ENCODE assay signal across 1 cellular context in the genomic region with DNA sequence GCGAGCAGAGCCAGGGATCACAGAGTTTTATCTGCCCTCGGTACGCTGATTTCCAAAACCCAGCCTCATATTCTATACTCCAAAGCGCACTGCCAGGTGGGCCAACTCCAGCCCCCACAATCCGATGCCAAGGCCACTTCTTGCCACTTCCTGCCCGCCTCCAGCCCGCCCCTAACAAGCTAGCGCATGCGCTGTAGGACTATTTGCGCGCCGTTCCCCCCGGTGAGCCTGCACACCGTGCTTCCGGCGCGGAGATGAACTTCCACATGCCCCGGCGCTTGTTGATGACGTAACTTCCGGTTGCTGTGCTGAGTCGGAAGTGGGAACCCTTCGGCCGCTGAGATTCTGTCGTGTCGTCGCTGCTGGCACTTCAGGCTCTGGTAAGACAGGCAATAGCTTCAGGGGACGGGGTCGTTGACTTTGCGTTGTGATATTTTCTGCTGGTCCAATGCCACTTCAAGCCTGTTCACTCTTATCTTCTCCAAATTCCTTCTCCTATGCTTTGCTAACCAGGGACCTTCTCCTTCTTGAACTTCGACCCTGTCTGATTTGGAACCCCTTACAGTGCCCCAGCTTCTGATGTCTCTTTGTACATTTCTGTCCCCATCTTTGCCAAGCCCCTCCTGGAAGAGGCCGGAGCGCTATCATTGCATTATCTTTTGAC.
A peak's percentile ranks its signal among the peaks of the same experiment; 100 is the strongest.
TF ChIP-seq lines count a peak whose summit lies in the region.

A gene with protein sequence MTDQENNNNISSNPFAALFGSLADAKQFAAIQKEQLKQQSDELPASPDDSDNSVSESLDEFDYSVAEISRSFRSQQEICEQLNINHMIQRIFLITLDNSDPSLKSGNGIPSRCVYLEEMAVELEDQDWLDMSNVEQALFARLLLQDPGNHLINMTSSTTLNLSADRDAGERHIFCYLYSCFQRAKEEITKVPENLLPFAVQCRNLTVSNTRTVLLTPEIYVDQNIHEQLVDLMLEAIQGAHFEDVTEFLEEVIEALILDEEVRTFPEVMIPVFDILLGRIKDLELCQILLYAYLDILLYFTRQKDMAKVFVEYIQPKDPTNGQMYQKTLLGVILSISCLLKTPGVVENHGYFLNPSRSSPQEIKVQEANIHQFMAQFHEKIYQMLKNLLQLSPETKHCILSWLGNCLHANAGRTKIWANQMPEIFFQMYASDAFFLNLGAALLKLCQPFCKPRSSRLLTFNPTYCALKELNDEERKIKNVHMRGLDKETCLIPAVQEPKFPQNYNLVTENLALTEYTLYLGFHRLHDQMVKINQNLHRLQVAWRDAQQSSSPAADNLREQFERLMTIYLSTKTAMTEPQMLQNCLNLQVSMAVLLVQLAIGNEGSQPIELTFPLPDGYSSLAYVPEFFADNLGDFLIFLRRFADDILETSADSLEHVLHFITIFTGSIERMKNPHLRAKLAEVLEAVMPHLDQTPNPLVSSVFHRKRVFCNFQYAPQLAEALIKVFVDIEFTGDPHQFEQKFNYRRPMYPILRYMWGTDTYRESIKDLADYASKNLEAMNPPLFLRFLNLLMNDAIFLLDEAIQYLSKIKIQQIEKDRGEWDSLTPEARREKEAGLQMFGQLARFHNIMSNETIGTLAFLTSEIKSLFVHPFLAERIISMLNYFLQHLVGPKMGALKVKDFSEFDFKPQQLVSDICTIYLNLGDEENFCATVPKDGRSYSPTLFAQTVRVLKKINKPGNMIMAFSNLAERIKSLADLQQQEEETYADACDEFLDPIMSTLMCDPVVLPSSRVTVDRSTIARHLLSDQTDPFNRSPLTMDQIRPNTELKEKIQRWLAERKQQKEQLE (plus strand): TSS at position 306 of the 664 bp plus-strand sequence. CDS start 5,481 bp downstream, outside the sequence.

TF ChIP-seq in K562, 482 proteins besides CTCF, POLR2A, EP300 and RAD21 (continued from another document and continues in another):
- TF ChIP-seq, protein P1, sequence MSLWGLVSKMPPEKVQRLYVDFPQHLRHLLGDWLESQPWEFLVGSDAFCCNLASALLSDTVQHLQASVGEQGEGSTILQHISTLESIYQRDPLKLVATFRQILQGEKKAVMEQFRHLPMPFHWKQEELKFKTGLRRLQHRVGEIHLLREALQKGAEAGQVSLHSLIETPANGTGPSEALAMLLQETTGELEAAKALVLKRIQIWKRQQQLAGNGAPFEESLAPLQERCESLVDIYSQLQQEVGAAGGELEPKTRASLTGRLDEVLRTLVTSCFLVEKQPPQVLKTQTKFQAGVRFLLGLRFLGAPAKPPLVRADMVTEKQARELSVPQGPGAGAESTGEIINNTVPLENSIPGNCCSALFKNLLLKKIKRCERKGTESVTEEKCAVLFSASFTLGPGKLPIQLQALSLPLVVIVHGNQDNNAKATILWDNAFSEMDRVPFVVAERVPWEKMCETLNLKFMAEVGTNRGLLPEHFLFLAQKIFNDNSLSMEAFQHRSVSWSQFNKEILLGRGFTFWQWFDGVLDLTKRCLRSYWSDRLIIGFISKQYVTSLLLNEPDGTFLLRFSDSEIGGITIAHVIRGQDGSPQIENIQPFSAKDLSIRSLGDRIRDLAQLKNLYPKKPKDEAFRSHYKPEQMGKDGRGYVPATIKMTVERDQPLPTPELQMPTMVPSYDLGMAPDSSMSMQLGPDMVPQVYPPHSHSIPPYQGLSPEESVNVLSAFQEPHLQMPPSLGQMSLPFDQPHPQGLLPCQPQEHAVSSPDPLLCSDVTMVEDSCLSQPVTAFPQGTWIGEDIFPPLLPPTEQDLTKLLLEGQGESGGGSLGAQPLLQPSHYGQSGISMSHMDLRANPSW (CRISPR knock-in tag; IDR thresholded peaks at IDR 0.05) = 0 out of 2 replicates have a peak, but pooled peaks have one; percentile 40
- no peak for TF ChIP-seq PPARD (CRISPR knock-in tag; IDR thresholded peaks at IDR 0.05)
- TF ChIP-seq SMC3 (conservative IDR thresholded peaks at IDR 0.05; ENCODE audit: insufficient read depth, low read depth, low read length) = no peak
- no peak for TF ChIP-seq SIRT6 (IDR thresholded peaks at IDR 0.05; ENCODE audit: low read depth, low read length)
- TF ChIP-seq, protein P2, sequence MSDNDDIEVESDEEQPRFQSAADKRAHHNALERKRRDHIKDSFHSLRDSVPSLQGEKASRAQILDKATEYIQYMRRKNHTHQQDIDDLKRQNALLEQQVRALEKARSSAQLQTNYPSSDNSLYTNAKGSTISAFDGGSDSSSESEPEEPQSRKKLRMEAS (CRISPR knock-in tag; IDR thresholded peaks at IDR 0.05) = 0 out of 2 replicates have a peak, but pooled peaks have one; percentile 42
- TF ChIP-seq SAFB (IDR thresholded peaks at IDR 0.05; ENCODE audit: borderline replicate concordance, low read depth, low read length) = no peak
- TF ChIP-seq NFE2 (IDR thresholded peaks at IDR 0.05; ENCODE audit: low read depth) = 0 out of 2 replicates have a peak, but pooled peaks have one; percentile 24
- no peak for TF ChIP-seq HNRNPUL1 (IDR thresholded peaks at IDR 0.05; ENCODE audit: low read length)
- TF ChIP-seq PHF21A (IDR thresholded peaks at IDR 0.05; ENCODE audit: borderline replicate concordance, low read depth) = peak; percentile 24; the same call in 1 of the 2 replicates
- TF ChIP-seq PURB (CRISPR knock-in tag; IDR thresholded peaks at IDR 0.05; ENCODE audit: low read depth) = no peak
- no peak for TF ChIP-seq ZNF57 (CRISPR knock-in tag; IDR thresholded peaks at IDR 0.05)
- TF ChIP-seq, protein P3, sequence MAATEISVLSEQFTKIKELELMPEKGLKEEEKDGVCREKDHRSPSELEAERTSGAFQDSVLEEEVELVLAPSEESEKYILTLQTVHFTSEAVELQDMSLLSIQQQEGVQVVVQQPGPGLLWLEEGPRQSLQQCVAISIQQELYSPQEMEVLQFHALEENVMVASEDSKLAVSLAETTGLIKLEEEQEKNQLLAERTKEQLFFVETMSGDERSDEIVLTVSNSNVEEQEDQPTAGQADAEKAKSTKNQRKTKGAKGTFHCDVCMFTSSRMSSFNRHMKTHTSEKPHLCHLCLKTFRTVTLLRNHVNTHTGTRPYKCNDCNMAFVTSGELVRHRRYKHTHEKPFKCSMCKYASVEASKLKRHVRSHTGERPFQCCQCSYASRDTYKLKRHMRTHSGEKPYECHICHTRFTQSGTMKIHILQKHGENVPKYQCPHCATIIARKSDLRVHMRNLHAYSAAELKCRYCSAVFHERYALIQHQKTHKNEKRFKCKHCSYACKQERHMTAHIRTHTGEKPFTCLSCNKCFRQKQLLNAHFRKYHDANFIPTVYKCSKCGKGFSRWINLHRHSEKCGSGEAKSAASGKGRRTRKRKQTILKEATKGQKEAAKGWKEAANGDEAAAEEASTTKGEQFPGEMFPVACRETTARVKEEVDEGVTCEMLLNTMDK (IDR thresholded peaks at IDR 0.05; ENCODE audit: borderline replicate concordance, insufficient read depth, low read depth, low read length, poor library complexity, severe bottlenecking) = no peak
- TF ChIP-seq ZNF197 (CRISPR knock-in tag; IDR thresholded peaks at IDR 0.05; ENCODE audit: low read depth) = peak; percentile 70; the same call in 1 of the 2 replicates
- TF ChIP-seq, protein P4, sequence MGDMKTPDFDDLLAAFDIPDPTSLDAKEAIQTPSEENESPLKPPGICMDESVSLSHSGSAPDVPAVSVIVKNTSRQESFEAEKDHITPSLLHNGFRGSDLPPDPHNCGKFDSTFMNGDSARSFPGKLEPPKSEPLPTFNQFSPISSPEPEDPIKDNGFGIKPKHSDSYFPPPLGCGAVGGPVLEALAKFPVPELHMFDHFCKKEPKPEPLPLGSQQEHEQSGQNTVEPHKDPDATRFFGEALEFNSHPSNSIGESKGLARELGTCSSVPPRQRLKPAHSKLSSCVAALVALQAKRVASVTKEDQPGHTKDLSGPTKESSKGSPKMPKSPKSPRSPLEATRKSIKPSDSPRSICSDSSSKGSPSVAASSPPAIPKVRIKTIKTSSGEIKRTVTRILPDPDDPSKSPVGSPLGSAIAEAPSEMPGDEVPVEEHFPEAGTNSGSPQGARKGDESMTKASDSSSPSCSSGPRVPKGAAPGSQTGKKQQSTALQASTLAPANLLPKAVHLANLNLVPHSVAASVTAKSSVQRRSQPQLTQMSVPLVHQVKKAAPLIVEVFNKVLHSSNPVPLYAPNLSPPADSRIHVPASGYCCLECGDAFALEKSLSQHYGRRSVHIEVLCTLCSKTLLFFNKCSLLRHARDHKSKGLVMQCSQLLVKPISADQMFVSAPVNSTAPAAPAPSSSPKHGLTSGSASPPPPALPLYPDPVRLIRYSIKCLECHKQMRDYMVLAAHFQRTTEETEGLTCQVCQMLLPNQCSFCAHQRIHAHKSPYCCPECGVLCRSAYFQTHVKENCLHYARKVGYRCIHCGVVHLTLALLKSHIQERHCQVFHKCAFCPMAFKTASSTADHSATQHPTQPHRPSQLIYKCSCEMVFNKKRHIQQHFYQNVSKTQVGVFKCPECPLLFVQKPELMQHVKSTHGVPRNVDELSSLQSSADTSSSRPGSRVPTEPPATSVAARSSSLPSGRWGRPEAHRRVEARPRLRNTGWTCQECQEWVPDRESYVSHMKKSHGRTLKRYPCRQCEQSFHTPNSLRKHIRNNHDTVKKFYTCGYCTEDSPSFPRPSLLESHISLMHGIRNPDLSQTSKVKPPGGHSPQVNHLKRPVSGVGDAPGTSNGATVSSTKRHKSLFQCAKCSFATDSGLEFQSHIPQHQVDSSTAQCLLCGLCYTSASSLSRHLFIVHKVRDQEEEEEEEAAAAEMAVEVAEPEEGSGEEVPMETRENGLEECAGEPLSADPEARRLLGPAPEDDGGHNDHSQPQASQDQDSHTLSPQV (IDR thresholded peaks at IDR 0.05) = no peak
- no peak for TF ChIP-seq MECOM (CRISPR knock-in tag; IDR thresholded peaks at IDR 0.05)
- no peak for TF ChIP-seq CCNT2 (IDR thresholded peaks at IDR 0.05; ENCODE audit: borderline replicate concordance, extremely low read depth, insufficient read length, low read depth, low read length)
- TF ChIP-seq ZNF121 (CRISPR knock-in tag; conservative IDR thresholded peaks at IDR 0.05) = no peak
- TF ChIP-seq MCM3 (IDR thresholded peaks at IDR 0.05) = no peak
- no peak for TF ChIP-seq BRD9 (IDR thresholded peaks at IDR 0.05; ENCODE audit: low read depth, partially characterized antibody)
- TF ChIP-seq ZNF589 (CRISPR knock-in tag; IDR thresholded peaks at IDR 0.05; ENCODE audit: low read depth) = peak; percentile 77
- peak; percentile 38 to 66; a peak in 1 of 4 replicates for TF ChIP-seq MAZ (CRISPR knock-in tag; conservative IDR thresholded peaks at IDR 0.05 in 1 of 2, IDR thresholded peaks at IDR 0.05 in 1 of 2)
- TF ChIP-seq ZC3H8 (IDR thresholded peaks at IDR 0.05) = no peak
- peak; percentile 34; the same call in 1 of the 2 replicates for TF ChIP-seq DMBX1 (CRISPR knock-in tag; IDR thresholded peaks at IDR 0.05; ENCODE audit: borderline replicate concordance)
- TF ChIP-seq ZNF408 (CRISPR knock-in tag; IDR thresholded peaks at IDR 0.05; ENCODE audit: low read depth) = no peak
- no peak for TF ChIP-seq SP2 (IDR thresholded peaks at IDR 0.05; ENCODE audit: extremely low read depth, low read depth, low read length, poor library complexity, severe bottlenecking)
- TF ChIP-seq ZBTB7A (IDR thresholded peaks at IDR 0.05; ENCODE audit: borderline replicate concordance, control insufficient read depth, low read depth, low read length) = no peak
- no peak for TF ChIP-seq SAFB2 (IDR thresholded peaks at IDR 0.05; ENCODE audit: borderline replicate concordance, low read depth, low read length, severe bottlenecking)
- TF ChIP-seq ZNF217 (CRISPR knock-in tag; IDR thresholded peaks at IDR 0.05) = no peak
- no peak for TF ChIP-seq DNMT1 (IDR thresholded peaks at IDR 0.05)
- TF ChIP-seq E2F3 (CRISPR knock-in tag; IDR thresholded peaks at IDR 0.05) = 0 out of 2 replicates have a peak, but pooled peaks have one; percentile 19
- TF ChIP-seq, protein P5, sequence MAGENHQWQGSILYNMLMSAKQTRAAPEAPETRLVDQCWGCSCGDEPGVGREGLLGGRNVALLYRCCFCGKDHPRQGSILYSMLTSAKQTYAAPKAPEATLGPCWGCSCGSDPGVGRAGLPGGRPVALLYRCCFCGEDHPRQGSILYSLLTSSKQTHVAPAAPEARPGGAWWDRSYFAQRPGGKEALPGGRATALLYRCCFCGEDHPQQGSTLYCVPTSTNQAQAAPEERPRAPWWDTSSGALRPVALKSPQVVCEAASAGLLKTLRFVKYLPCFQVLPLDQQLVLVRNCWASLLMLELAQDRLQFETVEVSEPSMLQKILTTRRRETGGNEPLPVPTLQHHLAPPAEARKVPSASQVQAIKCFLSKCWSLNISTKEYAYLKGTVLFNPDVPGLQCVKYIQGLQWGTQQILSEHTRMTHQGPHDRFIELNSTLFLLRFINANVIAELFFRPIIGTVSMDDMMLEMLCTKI (IDR thresholded peaks at IDR 0.05; ENCODE audit: partially characterized antibody) = no peak
- TF ChIP-seq, protein P6, sequence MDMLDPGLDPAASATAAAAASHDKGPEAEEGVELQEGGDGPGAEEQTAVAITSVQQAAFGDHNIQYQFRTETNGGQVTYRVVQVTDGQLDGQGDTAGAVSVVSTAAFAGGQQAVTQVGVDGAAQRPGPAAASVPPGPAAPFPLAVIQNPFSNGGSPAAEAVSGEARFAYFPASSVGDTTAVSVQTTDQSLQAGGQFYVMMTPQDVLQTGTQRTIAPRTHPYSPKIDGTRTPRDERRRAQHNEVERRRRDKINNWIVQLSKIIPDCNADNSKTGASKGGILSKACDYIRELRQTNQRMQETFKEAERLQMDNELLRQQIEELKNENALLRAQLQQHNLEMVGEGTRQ (CRISPR knock-in tag; IDR thresholded peaks at IDR 0.05) = no peak
- TF ChIP-seq, protein P7, sequence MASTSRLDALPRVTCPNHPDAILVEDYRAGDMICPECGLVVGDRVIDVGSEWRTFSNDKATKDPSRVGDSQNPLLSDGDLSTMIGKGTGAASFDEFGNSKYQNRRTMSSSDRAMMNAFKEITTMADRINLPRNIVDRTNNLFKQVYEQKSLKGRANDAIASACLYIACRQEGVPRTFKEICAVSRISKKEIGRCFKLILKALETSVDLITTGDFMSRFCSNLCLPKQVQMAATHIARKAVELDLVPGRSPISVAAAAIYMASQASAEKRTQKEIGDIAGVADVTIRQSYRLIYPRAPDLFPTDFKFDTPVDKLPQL (IDR thresholded peaks at IDR 0.05; ENCODE audit: extremely low read depth, insufficient read length) = no peak
- TF ChIP-seq, protein P8, sequence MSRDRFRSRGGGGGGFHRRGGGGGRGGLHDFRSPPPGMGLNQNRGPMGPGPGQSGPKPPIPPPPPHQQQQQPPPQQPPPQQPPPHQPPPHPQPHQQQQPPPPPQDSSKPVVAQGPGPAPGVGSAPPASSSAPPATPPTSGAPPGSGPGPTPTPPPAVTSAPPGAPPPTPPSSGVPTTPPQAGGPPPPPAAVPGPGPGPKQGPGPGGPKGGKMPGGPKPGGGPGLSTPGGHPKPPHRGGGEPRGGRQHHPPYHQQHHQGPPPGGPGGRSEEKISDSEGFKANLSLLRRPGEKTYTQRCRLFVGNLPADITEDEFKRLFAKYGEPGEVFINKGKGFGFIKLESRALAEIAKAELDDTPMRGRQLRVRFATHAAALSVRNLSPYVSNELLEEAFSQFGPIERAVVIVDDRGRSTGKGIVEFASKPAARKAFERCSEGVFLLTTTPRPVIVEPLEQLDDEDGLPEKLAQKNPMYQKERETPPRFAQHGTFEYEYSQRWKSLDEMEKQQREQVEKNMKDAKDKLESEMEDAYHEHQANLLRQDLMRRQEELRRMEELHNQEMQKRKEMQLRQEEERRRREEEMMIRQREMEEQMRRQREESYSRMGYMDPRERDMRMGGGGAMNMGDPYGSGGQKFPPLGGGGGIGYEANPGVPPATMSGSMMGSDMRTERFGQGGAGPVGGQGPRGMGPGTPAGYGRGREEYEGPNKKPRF (IDR thresholded peaks at IDR 0.05; ENCODE audit: low read depth, low read length) = no peak
- TF ChIP-seq, protein P9, sequence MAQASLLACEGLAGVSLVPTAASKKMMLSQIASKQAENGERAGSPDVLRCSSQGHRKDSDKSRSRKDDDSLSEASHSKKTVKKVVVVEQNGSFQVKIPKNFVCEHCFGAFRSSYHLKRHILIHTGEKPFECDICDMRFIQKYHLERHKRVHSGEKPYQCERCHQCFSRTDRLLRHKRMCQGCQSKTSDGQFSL (CRISPR knock-in tag; IDR thresholded peaks at IDR 0.05) = no peak
- TF ChIP-seq, protein P9 (tag; IDR thresholded peaks at IDR 0.05) = no peak
- no peak for TF ChIP-seq ZNF431 (CRISPR knock-in tag; IDR thresholded peaks at IDR 0.05)
